In genomic region chr20:47875302-47876025, GRCh38 we compare ENCODE assay signal across 26 cellular contexts.
DNase-seq lines count a peak whose midpoint lies in the region; FAIRE-seq and TF ChIP-seq lines count a peak whose summit lies in the region.
"Had no signal": no experiment of that assay in that cellular context is flagged by ENCODE, and none has a peak within 500 bp of the region (broad histone marks: within the 10 kb centered on the region; RNA-seq: fewer than 3 reads in every experiment).

No MANE protein-coding gene starts in this region.

- H4K8ac ChIP-seq in H1 (ENCODE audit: extremely low read depth, insufficient read depth, low read length): peak overlapping the region; percentile 42; the same call in 1 of the 2 replicates

- H2BK120ac ChIP-seq in H1 (replicated peaks; ENCODE audit: low read depth, low read length): no peak overlapping the region

- H3K23me2 ChIP-seq in H1 (ENCODE audit: low read depth, low read length): no peaks in the 10 kb centered on the region

- TF ChIP-seq RAD21 in H1 (IDR thresholded peaks at IDR 0.05 in 1 of 2, conservative IDR thresholded peaks at IDR 0.05 in 1 of 2; ENCODE audit: low read depth in 2 of 2, low read length in 2 of 2): no peak

- H4K20me1 ChIP-seq in H1 (replicated peaks in 1 of 2; ENCODE audit: control insufficient read depth in 1 of 2, insufficient read depth in 2 of 2, low read length in 2 of 2): no peaks in the 10 kb centered on the region

- no peak overlapping the region for H2BK5ac ChIP-seq in H1 (ENCODE audit: low read depth, low read length)

- CTCF ChIA-PET in H1 (lab: Charles Lee; ENCODE audit: partially characterized antibody): no interaction called here

- H2BK12ac ChIP-seq in H1 (ENCODE audit: low read depth, low read length): no peak overlapping the region

- H3K56ac ChIP-seq in H1 (replicated peaks; ENCODE audit: insufficient read length, low read depth, low read length): no peak overlapping the region

- no peak overlapping the region for H2AFZ ChIP-seq in H1 (ENCODE audit: low read length)
- H2AFZ ChIP-seq: parathyroid adenoma had no signal

- H3K36me3 ChIP-seq in H1 (ENCODE audit: control insufficient read depth in 2 of 4, insufficient read depth in 4 of 4, low read length in 3 of 4) (no peaks in the 10 kb centered on the region), colonic mucosa (no peaks in the 10 kb centered on the region)
- H3K36me3 ChIP-seq: ascending aorta, thyroid gland had no signal

- H3K9ac ChIP-seq in H1 (replicated peaks in 1 of 4; ENCODE audit: extremely low read depth in 1 of 4, low read depth in 3 of 4, low read length in 3 of 4) (no peak overlapping the region; a peak in 2 of 7 replicates), colonic mucosa (ENCODE audit: low read depth in 2 of 2, low read length in 2 of 2) (no peak overlapping the region)
- H3K9ac ChIP-seq: parathyroid adenoma had no signal

- intact Hi-C loops in colonic mucosa (cut with DNase I): no loop called here

- H3K79me2 ChIP-seq in H1 (ENCODE audit: control insufficient read depth in 1 of 2, insufficient read depth in 2 of 2, low read length in 2 of 2): no peaks in the 10 kb centered on the region
- H3K79me2 ChIP-seq: parathyroid adenoma had no signal

- no peaks in the 10 kb centered on the region for H3K79me1 ChIP-seq in H1 (ENCODE audit: low read depth, low read length)

- no peak overlapping the region for H2AK5ac ChIP-seq in H1 (ENCODE audit: low read depth, low read length)

- no peak overlapping the region for H4K91ac ChIP-seq in H1 (replicated peaks; ENCODE audit: insufficient read length, low read length)

- H3K23ac ChIP-seq in H1 (ENCODE audit: insufficient read length): no peak overlapping the region

- 88% methylated on average over 13 of the region's 13 CpGs; no CpG with 5 or more reads in 1 of the 2 experiments for WGBS in H1 (ENCODE audit: extremely low coverage in 1 of 2, insufficient coverage in 1 of 2, insufficient read length in 1 of 2, insufficient replicate concordance in 2 of 2, low coverage in 1 of 2, low lambda C conversion rate in 2 of 2, missing lambda C conversion rate in 1 of 2), 2 experiments

- no peak for TF ChIP-seq POLR2A in H1 (IDR thresholded peaks at IDR 0.05; ENCODE audit: control extremely low read depth in 1 of 2, low read depth in 2 of 2, low read length in 2 of 2)

- no peak overlapping the region for H3K4me2 ChIP-seq in H1 (ENCODE audit: insufficient read depth in 1 of 2, low read depth in 2 of 2, low read length in 2 of 2)

- no peaks in the 10 kb centered on the region for H3K4me1 ChIP-seq in H1 (replicated peaks in 1 of 4; ENCODE audit: control insufficient read depth in 3 of 4, insufficient read depth in 4 of 4, low read length in 3 of 4)
- H3K4me1 ChIP-seq in colonic mucosa: no peaks in the 10 kb centered on the region
- H3K4me1 ChIP-seq: ascending aorta, Caco-2, parathyroid adenoma, thyroid gland had no signal

- no peak for TF ChIP-seq EP300 in H1 (IDR thresholded peaks at IDR 0.05; ENCODE audit: borderline replicate concordance in 1 of 2, low read depth in 2 of 2, low read length in 2 of 2)

- FAIRE-seq in H1 (lab: Jason Lieb, UNC): no peak
- FAIRE-seq: colon, endometrium, GM18507, keratinocyte, TTC549 had no signal

- no peak overlapping the region for H3K4ac ChIP-seq in H1 (replicated peaks; ENCODE audit: insufficient read length, low read depth, low read length)

- H2BK15ac ChIP-seq in H1 (ENCODE audit: low read length): no peak overlapping the region

- no peak overlapping the region for H2BK20ac ChIP-seq in H1 (ENCODE audit: low read length)

- H3K18ac ChIP-seq in H1 (ENCODE audit: extremely low read depth, low read length): no peak overlapping the region

- H3K4me3 ChIP-seq in H1 (ENCODE audit: extremely low read depth in 1 of 4, insufficient read depth in 2 of 4, low read depth in 3 of 4, low read length in 4 of 4): no peak overlapping the region
- no peak overlapping the region for H3K4me3 ChIP-seq in colonic mucosa
- H3K4me3 ChIP-seq: ascending aorta, thyroid gland had no signal

- H3K27ac ChIP-seq in H1 (ENCODE audit: low read depth, low read length) (no peak overlapping the region), colonic mucosa (no peak overlapping the region), caudate nucleus (ENCODE audit: low read depth, low read length) (no peak overlapping the region)
- H3K27ac ChIP-seq: ascending aorta, parathyroid adenoma, thyroid gland had no signal

- no peaks in the 10 kb centered on the region for H3K27me3 ChIP-seq in H1 (replicated peaks in 1 of 4; ENCODE audit: control insufficient read depth in 3 of 4, extremely low read depth in 1 of 4, insufficient read depth in 3 of 4, low read length in 3 of 4)
- H3K27me3 ChIP-seq in colonic mucosa: no peaks in the 10 kb centered on the region
- H3K27me3 ChIP-seq: ascending aorta, thyroid gland had no signal

- DNase-seq in NCI-H2227 treated with DMSO at 0.1 percent for 48 hours (lab: John Stamatoyannopoulos, UW): peak; percentile 56
- no peak for DNase-seq in H1 (ENCODE audit: low read depth in 1 of 2, low spot score in 2 of 2)
- peak; percentile 11 for DNase-seq in myocyte (ENCODE audit: low read depth)
- no peak for DNase-seq in activated effector memory CD4-positive, alpha-beta T cell treated with anti-CD3 and anti-CD28 coated beads, Interleukin-2, amount 50 U/mL, for 16 hours
- DNase-seq in colonic mucosa: no peak
- no peak for DNase-seq in activated CD4-positive, CD25-positive, alpha-beta regulatory T cell (lab: John Stamatoyannopoulos, UW)
- DNase-seq in caudate nucleus (lab: John Stamatoyannopoulos, UW): no peak
- DNase-seq: activated CD8-positive, alpha-beta memory T cell treated with anti-CD3 and anti-CD28 coated beads for 24 hours; activated naive CD4-positive, alpha-beta T cell treated with anti-CD3 and anti-CD28 coated beads, Interleukin-2, amount 10 ng/mL, durations not matched to agents 7 days and 5 days; activated T-cell treated with anti-CD3 and anti-CD28 coated beads, Interleukin-2, amount 50 U/mL, for 48 hours; Caco-2; HFFc6; hippocampal formation; mammary epithelial cell; naive B cell; NCI-H1436; stimulated activated CD4-positive, alpha-beta T cell treated with anti-CD3 and anti-CD28 coated beads, Interleukin-2, amount 100 ng/mL, for 24 hours; stimulated activated naive CD4-positive, alpha-beta T cell; thyroid gland had no signal

- POLR2A ChIA-PET in H1 (lab: Charles Lee; ENCODE audit: partially characterized antibody): no interaction called here

- TF ChIP-seq CTCF in H1 (IDR thresholded peaks at IDR 0.05; ENCODE audit: control extremely low read depth in 1 of 3, insufficient read depth in 1 of 3, low read depth in 1 of 3, low read length in 3 of 3): no peak
- TF ChIP-seq CTCF in colonic mucosa (IDR thresholded peaks at IDR 0.05): no peak

- peaks cover 0 to 2% of the 10 kb centered on the region in 2 experiments; a peak in 1 of 4 replicates for H3K9me3 ChIP-seq in H1 (ENCODE audit: insufficient read depth in 2 of 2, low read depth in 1 of 2, low read length in 1 of 2)
- no peaks in the 10 kb centered on the region for H3K9me3 ChIP-seq in colonic mucosa
- H3K9me3 ChIP-seq: ascending aorta, Caco-2, thyroid gland had no signal

- no peak overlapping the region for H3K14ac ChIP-seq in H1 (ENCODE audit: insufficient read length)

- no peak overlapping the region for H4K5ac ChIP-seq in H1 (ENCODE audit: insufficient read length, low read depth, low read length)

TF ChIP-seq in H1, 55 proteins besides CTCF, POLR2A, EP300 and RAD21:
- no peak for TF ChIP-seq CEBPB (IDR thresholded peaks at IDR 0.05; ENCODE audit: low read depth, low read length)
- no peak for TF ChIP-seq YY1 (IDR thresholded peaks at IDR 0.05; ENCODE audit: low read depth, low read length)
- TF ChIP-seq CTBP2 (IDR thresholded peaks at IDR 0.05; ENCODE audit: borderline replicate concordance, insufficient read depth, insufficient read length, low read length): no peak
- no peak for TF ChIP-seq CBX8 (IDR thresholded peaks at IDR 0.05; ENCODE audit: borderline replicate concordance, low read depth, low read length)

Comparison
In these comparisons a context has a peak if more than half of its experiments do, and no peak if none do; other contexts are left out.
1. DNase-seq: peak in NCI-H2227 treated with DMSO at 0.1 percent for 48 hours (single experiment) and myocyte (single experiment); none in H1 (0 of 2), activated effector memory CD4-positive, alpha-beta T cell treated with anti-CD3 and anti-CD28 coated beads, Interleukin-2, amount 50 U/mL, for 16 hours (single experiment), colonic mucosa (single experiment), activated CD4-positive, CD25-positive, alpha-beta regulatory T cell (0 of 4) and caudate nucleus (0 of 61).